8 cellular contexts compared by ENCODE assay signal in genomic region chr1:42682739-42683529, GRCh38. TPM values are rescaled to one million over a fixed set of nuclear protein-coding genes. Genes with fewer than 3 reads are reported as not detected.
DNase-seq lines count a peak whose midpoint lies in the region; ATAC-seq and TF ChIP-seq lines count a peak whose summit lies in the region.

No MANE protein-coding gene starts in this region.

- WGBS in lung, 2 donors = 1% methylated on average over 51 to 102 of the region's 103 CpGs

- H3K4me1 ChIP-seq in lung (ENCODE audit: control insufficient read depth in 2 of 2, insufficient read depth in 2 of 2, low read length in 2 of 2) = peaks cover 4 to 33% of the 10 kb centered on the region in 2 donors

- peak overlapping the region; percentile 84 to 95 for H3K27ac ChIP-seq in lung (ENCODE audit: low read depth in 1 of 2, low read length in 1 of 2)

- DNase-seq in NCI-H2081 (lab: John Stamatoyannopoulos, UW) (peak; percentile 68 to 92), NCI-H2081 treated with DMSO at 0.1 percent for 48 hours (lab: John Stamatoyannopoulos, UW) (no peak), NCI-H2227 treated with DMSO at 0.1 percent for 48 hours (lab: John Stamatoyannopoulos, UW) (peak; percentile 24), ecto neural progenitor cell (ENCODE audit: low spot score) (peak; percentile 73), lung (ENCODE audit: low spot score) (peak; percentile 74)
- DNase-seq in activated CD4-positive, alpha-beta T cell treated with anti-CD3 and anti-CD28 coated beads, Interleukin-2, amount 50 U/mL, for 48 hours = peak; percentile 62 to 68
- DNase-seq in stimulated activated CD4-positive, alpha-beta T cell treated with anti-CD3 and anti-CD28 coated beads, TNF-alpha, amount 100 ng/mL, for 24 hours (ENCODE audit: low read depth in 3 of 3) = peak; percentile 37 to 67 (median 40)

- H3K36me3 ChIP-seq in lung (ENCODE audit: control insufficient read depth in 2 of 2, insufficient read depth in 2 of 2, low read length in 2 of 2) = peaks cover 0 to 3% of the 10 kb centered on the region in 2 donors

- H3K27me3 ChIP-seq in lung (ENCODE audit: control insufficient read depth, insufficient read depth) = no peaks in the 10 kb centered on the region

- TF ChIP-seq CTCF in lung (IDR thresholded peaks at IDR 0.05; ENCODE audit: control extremely low read depth, extremely low read depth) = no peak

- H3K9me3 ChIP-seq in lung (ENCODE audit: control insufficient read depth in 2 of 2, insufficient read depth in 1 of 2, low read length in 1 of 2) = no peaks in the 10 kb centered on the region

- ATAC-seq in HG02870 (IDR thresholded peaks at IDR 0.05; ENCODE audit: unreplicated experiment) (peak; percentile 38), lung (ENCODE audit: insufficient read depth, low FRiP score) (peak; percentile 62)

- H3K4me3 ChIP-seq in lung = peak overlapping the region; percentile 57

RNA-seq across cellular contexts. Expression of gene YBX1, which starts 0.7 kb away (rescaled TPM):
- 100 to 1,000 TPM; 298 to 617 TPM for total RNA-seq in lung
- polyA plus RNA-seq in lung = 100 to 1,000 TPM; 560 to 617 TPM

RNA-seq across cellular contexts. Expression of gene PPIH, which starts 24.7 kb away (rescaled TPM):
- total RNA-seq in lung = 10 to 100 TPM; 28.6 to 31.0 TPM
- polyA plus RNA-seq in lung = 10 to 100 TPM; 31.8 to 68.1 TPM

RNA-seq across cellular contexts. Expression of gene CLDN19, which starts 57.1 kb away (rescaled TPM):
- total RNA-seq in lung = 1 to 10 TPM in 1 of 2 donors, not detected in 1; 2.0 TPM
- polyA plus RNA-seq in lung = under 1 TPM; 0.01 to 0.04 TPM
